22 cellular contexts compared by ENCODE assay signal in genomic region chr12:34124608-34125007, GRCh38.
"Had no signal": no experiment of that assay in that cellular context is flagged by ENCODE, and none has a peak within 500 bp of the region (broad histone marks: within the 10 kb centered on the region; RNA-seq: fewer than 3 reads in every experiment).

No MANE protein-coding gene starts in this region.

- H3K9me3 ChIP-seq: esophagus muscularis mucosa, gastroesophageal sphincter, heart left ventricle, left ventricle myocardium inferior, lower lobe of right lung, mucosa of descending colon had no signal

- H3K27me3 ChIP-seq: foreskin keratinocyte, hepatocyte had no signal

- H3K36me3 ChIP-seq: esophagus muscularis mucosa, gastroesophageal sphincter, heart left ventricle, left ventricle myocardium inferior, lower lobe of right lung had no signal

- H3K4me2 ChIP-seq: hepatocyte had no signal

- FAIRE-seq: colon, endothelial cell of umbilical vein, frontal cortex, islet of Langerhans, keratinocyte had no signal

- H3K27ac ChIP-seq: coronary artery, dorsolateral prefrontal cortex, esophagus muscularis mucosa, foreskin keratinocyte, gastroesophageal sphincter, heart left ventricle, hepatocyte, left ventricle myocardium inferior, lower lobe of right lung had no signal

- H3K4me1 ChIP-seq: foreskin keratinocyte, gastroesophageal sphincter, lower lobe of right lung had no signal

- H3K4me3 ChIP-seq: coronary artery, dorsolateral prefrontal cortex, esophagus muscularis mucosa, gastroesophageal sphincter, heart left ventricle, hepatocyte, left ventricle myocardium inferior, lower lobe of right lung, mucosa of descending colon had no signal

- H2AFZ ChIP-seq: hepatocyte had no signal

- H3K79me2 ChIP-seq: hepatocyte had no signal

- ATAC-seq: foreskin keratinocyte, gastroesophageal sphincter, heart left ventricle, left cardiac atrium, lower lobe of right lung, mucosa of descending colon had no signal

- DNase-seq: dermis blood vessel endothelial cell; dorsolateral prefrontal cortex; effector CD4-positive, alpha-beta T cell; effector memory CD4-positive, alpha-beta T cell; foreskin keratinocyte; heart left ventricle; hypothalamus; left cardiac atrium; left ventricle myocardium inferior; lower lobe of right lung; mesenchymal stem cell; mucosa of descending colon; naive B cell had no signal
